In genomic region chr19:44304659-44305193, GRCh38 we compare ENCODE assay signal across 8 cellular contexts. TPM values are rescaled to one million over a fixed set of nuclear protein-coding genes. Genes with fewer than 3 reads are reported as not detected.
DNase-seq lines count a peak whose midpoint lies in the region; ATAC-seq and TF ChIP-seq lines count a peak whose summit lies in the region.

Gene ZNF235, minus strand, starts transcription at chr19:44305025. Its CDS starts 1,621 bp downstream, at chr19:44303404.

- peak; percentile 92 for ATAC-seq in GM19035 (IDR thresholded peaks at IDR 0.05; ENCODE audit: unreplicated experiment)
- ATAC-seq in HG03354 (IDR thresholded peaks at IDR 0.05; ENCODE audit: poor library complexity, severe bottlenecking, unreplicated experiment) = peak; percentile 92
- peak; percentile 100 for ATAC-seq in left colon

- peak within 1 kb of the TSS; percentile 89 for H3K4me3 ChIP-seq in AG10803 (ENCODE audit: low read length)

- TF ChIP-seq CTCF in AG10803 (conservative IDR thresholded peaks at IDR 0.05; ENCODE audit: low read length) = no peak

- DNase-seq in AG10803 (ENCODE audit: low read depth) (peak; percentile 97), NCI-H460 (ENCODE audit: extremely low read depth, low read depth) (peak; percentile 94), cortex of kidney (lab: John Stamatoyannopoulos, UW) (peak; percentile 32), left colon (peak; percentile 86 to 91)
- DNase-seq in activated CD4-positive, alpha-beta T cell treated with anti-CD3 and anti-CD28 coated beads for 48 hours = peak; percentile 85
- peak; percentile 41 to 59 for DNase-seq in stimulated activated CD4-positive, alpha-beta T cell treated with anti-CD3 and anti-CD28 coated beads, Interleukin-1b, Interleukin-23, amount 100 ng/mL, for 4 hours (ENCODE audit: low read depth in 2 of 2)

- intact Hi-C loops in left colon (cut with DNase I, micrococcal nuclease) = no loop called here

RNA-seq across cellular contexts. Expression of gene ZNF235, which starts in this region (rescaled TPM):
- 3.0 and 3.2 TPM in 2 replicates for total RNA-seq in NCI-H460 (2014; rRNA removed; shearing (Covaris generic))
- polyA plus RNA-seq in NCI-H460 (2014; cell fraction: nucleus; rRNA removed) = 3.2 and 6.3 TPM in 2 replicates
- 1 to 10 TPM; 4.9 to 6.7 TPM for total RNA-seq in left colon

Comparison
In these comparisons a context has a peak if more than half of its experiments do, and no peak if none do; other contexts are left out.
1. Peak in every context shown above with its lines: DNase-seq, ATAC-seq and H3K4me3 ChIP-seq.
2. DNase-seq: peak in every context shown above with its lines; median percentile 97 in AG10803; 94 in NCI-H460; 88 in left colon; 85 in activated CD4-positive, alpha-beta T cell treated with anti-CD3 and anti-CD28 coated beads for 48 hours; 50 in stimulated activated CD4-positive, alpha-beta T cell treated with anti-CD3 and anti-CD28 coated beads, Interleukin-1b, Interleukin-23, amount 100 ng/mL, for 4 hours; 32 in cortex of kidney.